In genomic region chr1:58858344-58858673, GRCh38 we compare ENCODE assay signal across 8 cellular contexts.
DNase-seq lines count a peak whose midpoint lies in the region; ATAC-seq, FAIRE-seq and TF ChIP-seq lines count a peak whose summit lies in the region.

No MANE protein-coding gene starts in this region.

- no peak for FAIRE-seq in D721Med (lab: Jason Lieb, UNC)

- no peaks in the 10 kb centered on the region for H3K27me3 ChIP-seq in upper lobe of right lung

- H3K9me3 ChIP-seq in upper lobe of right lung: no peaks in the 10 kb centered on the region

- peaks cover 10% of the 10 kb centered on the region for H3K4me1 ChIP-seq in upper lobe of right lung

- intact Hi-C loops in upper lobe of right lung (cut with DNase I): no loop called here

- H3K36me3 ChIP-seq in upper lobe of right lung: no peaks in the 10 kb centered on the region

- TF ChIP-seq CTCF in upper lobe of right lung (IDR thresholded peaks at IDR 0.05) (no peak), D721Med (IDR thresholded peaks at IDR 0.05; ENCODE audit: insufficient read depth, missing control alignments) (no peak)

- H3K27ac ChIP-seq in upper lobe of right lung: no peak overlapping the region

- H3K4me3 ChIP-seq in upper lobe of right lung: no peak overlapping the region

- DNase-seq in stimulated activated CD4-positive, alpha-beta T cell treated with anti-CD3 and anti-CD28 coated beads, Interleukin-15, amount 100 ng/mL, for 24 hours: peak; percentile 14
- no peak for DNase-seq in stimulated activated CD4-positive, alpha-beta T cell treated with anti-CD3 and anti-CD28 coated beads, Interleukin-2, amount 100 ng/mL, for 48 hours
- DNase-seq in NAMALWA (ENCODE audit: low spot score) (peak; percentile 7), upper lobe of right lung (no peak), anterior cingulate cortex (lab: John Stamatoyannopoulos, UW) (no peak), D721Med (ENCODE audit: insufficient read length, low spot score) (no peak)
- peak; percentile 7 for DNase-seq in central memory CD4-positive, alpha-beta T cell

- ATAC-seq in upper lobe of right lung (peak; percentile 66), GM21390 (IDR thresholded peaks at IDR 0.05; ENCODE audit: unreplicated experiment) (no peak)

Comparison
In these comparisons a context has a peak if more than half of its experiments do, and no peak if none do; other contexts are left out.
1. DNase-seq: peak in stimulated activated CD4-positive, alpha-beta T cell treated with anti-CD3 and anti-CD28 coated beads, Interleukin-15, amount 100 ng/mL, for 24 hours (single experiment), NAMALWA (single experiment) and central memory CD4-positive, alpha-beta T cell (single experiment); none in stimulated activated CD4-positive, alpha-beta T cell treated with anti-CD3 and anti-CD28 coated beads, Interleukin-2, amount 100 ng/mL, for 48 hours (0 of 2), upper lobe of right lung (single experiment), anterior cingulate cortex (0 of 58) and D721Med (single experiment).